16 cellular contexts compared by ENCODE assay signal in genomic region chr22:19405133-19405532, GRCh38. TPM values are rescaled to one million over a fixed set of nuclear protein-coding genes. Genes with fewer than 3 reads are reported as not detected.
DNase-seq lines count a peak whose midpoint lies in the region; ATAC-seq, FAIRE-seq and TF ChIP-seq lines count a peak whose summit lies in the region.
"Had no signal": no experiment of that assay in that cellular context is flagged by ENCODE, and none has a peak within 500 bp of the region (broad histone marks: within the 10 kb centered on the region; RNA-seq: fewer than 3 reads in every experiment).

No MANE protein-coding gene starts in this region.

- H3K4me1 Mint-ChIP-seq in natural killer cell = peaks cover 23 to 35% of the 10 kb centered on the region in 2 donors
- peaks cover 8 to 19% of the 10 kb centered on the region in 2 donors for H3K4me1 Mint-ChIP-seq in stimulated activated naive B cell treated with anti-CD40 and anti-IgM and Interleukin-4, amounts not matched to agents 10 μg/mL and 1 μg/mL and 100 μg/mL, for 72 hours
- H3K4me1 Mint-ChIP-seq: CD14-positive monocyte had no signal

- H3K9me3 Mint-ChIP-seq in natural killer cell = no peaks in the 10 kb centered on the region
- H3K9me3 Mint-ChIP-seq in stimulated activated naive B cell treated with anti-CD40 and anti-IgM and Interleukin-4, amounts not matched to agents 10 μg/mL and 1 μg/mL and 100 μg/mL, for 72 hours = no peaks in the 10 kb centered on the region
- H3K9me3 Mint-ChIP-seq: CD14-positive monocyte; CD8-positive, alpha-beta memory T cell had no signal

- TF ChIP-seq POLR2A in GM12891 (IDR thresholded peaks at IDR 0.05; ENCODE audit: low read depth, low read length) (no peak), body of pancreas (IDR thresholded peaks at IDR 0.05) (no peak), thyroid gland (IDR thresholded peaks at IDR 0.05) (peak in 1 of 2 donors; percentile 6)

- intact Hi-C loops in body of pancreas (cut with DNase I) (no loop called here), natural killer cell (cut with micrococcal nuclease) (no loop called here), thyroid gland (cut with DNase I) (no loop called here)

- peaks cover 15% of the 10 kb centered on the region for H3K36me3 Mint-ChIP-seq in natural killer cell
- H3K36me3 Mint-ChIP-seq in stimulated activated naive B cell treated with anti-CD40 and anti-IgM and Interleukin-4, amounts not matched to agents 10 μg/mL and 1 μg/mL and 100 μg/mL, for 72 hours = peaks cover 42 to 64% of the 10 kb centered on the region in 2 donors

- H3K9me3 ChIP-seq in body of pancreas = no peaks in the 10 kb centered on the region
- H3K9me3 ChIP-seq in thyroid gland = no peaks in the 10 kb centered on the region
- H3K9me3 ChIP-seq: A549 had no signal

- H3K4me1 ChIP-seq in body of pancreas (peaks cover 16% of the 10 kb centered on the region), thyroid gland (peaks cover 43 to 52% of the 10 kb centered on the region in 2 donors)
- H3K4me1 ChIP-seq: A549 had no signal

- no peak overlapping the region for H3K27ac ChIP-seq in body of pancreas
- H3K27ac ChIP-seq in thyroid gland = peak overlapping the region; percentile 77 to 97 (median 90)
- H3K27ac ChIP-seq: A549, GM23248 had no signal

- ATAC-seq in body of pancreas = peak; percentile 33
- no peak for ATAC-seq in natural killer cell
- no peak for ATAC-seq in stimulated activated naive B cell treated with anti-CD40 and anti-IgM and Interleukin-4, amounts not matched to agents 10 μg/mL and 1 μg/mL and 100 μg/mL, for 72 hours (replicated peaks)
- ATAC-seq: A549, HCT116 had no signal

- WGBS in body of pancreas, 2 donors = 30 to 38% methylated on average over 4 of the region's 4 CpGs
- WGBS in thyroid gland, 2 donors = 29 to 57% methylated on average over 4 of the region's 4 CpGs

- no peak for TF ChIP-seq CTCF in body of pancreas (IDR thresholded peaks at IDR 0.05)
- TF ChIP-seq CTCF in natural killer cell (IDR thresholded peaks at IDR 0.05) = no peak
- no peak for TF ChIP-seq CTCF in thyroid gland (IDR thresholded peaks at IDR 0.05)

- H3K27ac Mint-ChIP-seq in natural killer cell = peak overlapping the region; percentile 42 to 56
- H3K27ac Mint-ChIP-seq in stimulated activated naive B cell treated with anti-CD40 and anti-IgM and Interleukin-4, amounts not matched to agents 10 μg/mL and 1 μg/mL and 100 μg/mL, for 72 hours = no peak overlapping the region

- FAIRE-seq in GM12891 (lab: Jason Lieb, UNC) = peak; percentile 33
- FAIRE-seq: A549, GM18507, H54, HTR-8/SVneo had no signal

- no peak for DNase-seq in GM12891 (ENCODE audit: insufficient read length, low spot score)
- DNase-seq in body of pancreas = peak in 1 of 4 donors; percentile 7
- no peak for DNase-seq in natural killer cell
- DNase-seq in thyroid gland = no peak
- no peak for DNase-seq in stimulated activated naive B cell treated with anti-CD40 and anti-IgM and Interleukin-4, amounts not matched to agents 10 μg/mL and 1 μg/mL and 100 μg/mL, for 72 hours
- no peak for DNase-seq in activated CD4-positive, alpha-beta T cell treated with anti-CD3 and anti-CD28 coated beads for 48 hours
- no peak for DNase-seq in NCI-H2029 (lab: John Stamatoyannopoulos, UW)
- DNase-seq: CD8-positive, alpha-beta memory T cell; DMS53; GM23248 had no signal

- H3K27me3 ChIP-seq in body of pancreas (no peaks in the 10 kb centered on the region), thyroid gland (no peaks in the 10 kb centered on the region)

- no peak overlapping the region for H3K4me3 Mint-ChIP-seq in natural killer cell
- H3K4me3 Mint-ChIP-seq in stimulated activated naive B cell treated with anti-CD40 and anti-IgM and Interleukin-4, amounts not matched to agents 10 μg/mL and 1 μg/mL and 100 μg/mL, for 72 hours = no peak overlapping the region
- H3K4me3 Mint-ChIP-seq: CD14-positive monocyte; CD8-positive, alpha-beta memory T cell had no signal

- peaks cover 0 to 2% of the 10 kb centered on the region in 2 donors for H3K36me3 ChIP-seq in body of pancreas (replicated peaks in 1 of 2; ENCODE audit: insufficient read depth in 1 of 2, low read depth in 2 of 2)
- peaks cover 30 to 38% of the 10 kb centered on the region in 2 donors for H3K36me3 ChIP-seq in thyroid gland

- H3K27me3 Mint-ChIP-seq in natural killer cell (ENCODE audit: low read depth in 2 of 2) = no peaks in the 10 kb centered on the region
- no peaks in the 10 kb centered on the region for H3K27me3 Mint-ChIP-seq in stimulated activated naive B cell treated with anti-CD40 and anti-IgM and Interleukin-4, amounts not matched to agents 10 μg/mL and 1 μg/mL and 100 μg/mL, for 72 hours
- H3K27me3 Mint-ChIP-seq: CD8-positive, alpha-beta memory T cell had no signal

- H3K4me3 ChIP-seq in body of pancreas (no peak overlapping the region), thyroid gland (replicated peaks in 1 of 3) (no peak overlapping the region)
- H3K4me3 ChIP-seq: A549, GM23248 had no signal

TF ChIP-seq in GM12891, 5 proteins besides CTCF, POLR2A, EP300 and RAD21:
- no peak for TF ChIP-seq POLR2AphosphoS5 (IDR thresholded peaks at IDR 0.05; ENCODE audit: low read depth, low read length)
- TF ChIP-seq PAX5 (IDR thresholded peaks at IDR 0.05; ENCODE audit: insufficient read depth, low read length, severe bottlenecking) = no peak
- TF ChIP-seq POU2F2 (IDR thresholded peaks at IDR 0.05; ENCODE audit: low read depth, low read length) = no peak
- no peak for TF ChIP-seq SPI1 (IDR thresholded peaks at IDR 0.05; ENCODE audit: low read depth, low read length)
- TF ChIP-seq TAF1 (IDR thresholded peaks at IDR 0.05; ENCODE audit: low read depth, low read length) = no peak

RNA-seq across cellular contexts. Expression of gene HIRA, which starts 26.4 kb away (rescaled TPM):
- polyA plus RNA-seq in GM12891 (2012; ENCODE audit: low read depth, missing spikeins) = 11.0 TPM
- 10 to 100 TPM; 10.6 to 12.9 TPM for total RNA-seq in body of pancreas
- total RNA-seq in natural killer cell = 10 to 100 TPM; 49.6 to 75.9 (median 50.9) TPM
- total RNA-seq in thyroid gland = 100 to 1,000 TPM in 2 of 4 donors, 10 to 100 TPM in 2; 63.8 to 139 (median 107) TPM

RNA-seq across cellular contexts. Expression of gene MRPL40, which starts 27.2 kb away (rescaled TPM):
- polyA plus RNA-seq in GM12891 (2012; ENCODE audit: low read depth, missing spikeins) = 46.5 TPM
- total RNA-seq in body of pancreas = 10 to 100 TPM in 1 of 2 donors, 1 to 10 TPM in 1; 4.0 to 13.5 TPM
- total RNA-seq in natural killer cell = 10 to 100 TPM; 11.6 to 16.7 (median 14.2) TPM
- 10 to 100 TPM; 37.5 to 69.3 (median 48.7) TPM for total RNA-seq in thyroid gland

RNA-seq across cellular contexts. Expression of gene C22orf39, which starts 42.4 kb away (rescaled TPM):
- 18.7 TPM for polyA plus RNA-seq in GM12891 (2012; ENCODE audit: low read depth, missing spikeins)
- total RNA-seq in body of pancreas (10 to 100 TPM; 36.1 to 49.8 TPM), natural killer cell (10 to 100 TPM; 45.4 to 53.3 (median 50.2) TPM), thyroid gland (10 to 100 TPM; 66.9 to 90.0 (median 83.1) TPM)

Comparison
In these comparisons a context has a peak if more than half of its experiments do, and no peak if none do; other contexts are left out.
1. H3K27ac ChIP-seq: peak in thyroid gland (3 of 3); none in body of pancreas (0 of 4).